11 cellular contexts compared by ENCODE assay signal in genomic region chr1:36358514-36359084, GRCh38.
"Had no signal": no experiment of that assay in that cellular context is flagged by ENCODE, and none has a peak within 500 bp of the region (broad histone marks: within the 10 kb centered on the region; RNA-seq: fewer than 3 reads in every experiment).

No MANE protein-coding gene starts in this region.

- H3K27ac ChIP-seq: neural progenitor cell, sigmoid colon had no signal

- H3K4me1 Mint-ChIP-seq: neural progenitor cell had no signal

- H3K4me3 ChIP-seq: lower lobe of right lung, neural progenitor cell, ovary, sigmoid colon had no signal

- H3K9me3 Mint-ChIP-seq: activated T-cell treated with anti-CD3 and anti-CD28 coated beads, Interleukin-2, amount 50 U/mL, for 24 hours; neural progenitor cell; stimulated activated effector memory CD8-positive, alpha-beta T cell treated with anti-CD3 and anti-CD28 coated beads, Interleukin-12 subunit alpha, Interleukin-12 subunit beta, amount 100 ng/mL, for 72 hours; type B pancreatic cell had no signal

- H3K27ac Mint-ChIP-seq: activated T-cell treated with anti-CD3 and anti-CD28 coated beads, Interleukin-2, amount 50 U/mL, for 24 hours; neural progenitor cell; type B pancreatic cell had no signal

- H3K27me3 ChIP-seq: neural progenitor cell, ovary, sigmoid colon had no signal

- H3K4me2 ChIP-seq: neural progenitor cell had no signal

- H3K4me1 ChIP-seq: neural progenitor cell had no signal

- H3K9me3 ChIP-seq: lower lobe of right lung, ovary, sigmoid colon had no signal

- H3K9ac ChIP-seq: neural progenitor cell had no signal

- DNase-seq: activated CD4-positive, CD25-positive, alpha-beta regulatory T cell; activated effector memory CD4-positive, alpha-beta T cell treated with anti-CD3 and anti-CD28 coated beads, Interleukin-2, amount 50 U/mL, for 16 hours; activated T-cell treated with anti-CD3 and anti-CD28 coated beads, Interleukin-2, amount 50 U/mL, for 24 hours; left colon; lower lobe of right lung; sigmoid colon; stimulated activated CD4-positive, alpha-beta T cell treated with anti-CD3 and anti-CD28 coated beads, Interleukin-2, amount 100 ng/mL, for 24 hours had no signal

- ATAC-seq: left colon; stimulated activated effector memory CD8-positive, alpha-beta T cell treated with anti-CD3 and anti-CD28 coated beads, Interleukin-12 subunit alpha, Interleukin-12 subunit beta, amount 100 ng/mL, for 72 hours had no signal

- H3K36me3 ChIP-seq: ovary had no signal

- H3K4me3 Mint-ChIP-seq: activated T-cell treated with anti-CD3 and anti-CD28 coated beads, Interleukin-2, amount 50 U/mL, for 24 hours; neural progenitor cell; stimulated activated effector memory CD8-positive, alpha-beta T cell treated with anti-CD3 and anti-CD28 coated beads, Interleukin-12 subunit alpha, Interleukin-12 subunit beta, amount 100 ng/mL, for 72 hours; type B pancreatic cell had no signal

- H3K27me3 Mint-ChIP-seq: activated T-cell treated with anti-CD3 and anti-CD28 coated beads, Interleukin-2, amount 50 U/mL, for 24 hours; type B pancreatic cell had no signal
